1 cellular context compared by ENCODE assay signal in the genomic region with DNA sequence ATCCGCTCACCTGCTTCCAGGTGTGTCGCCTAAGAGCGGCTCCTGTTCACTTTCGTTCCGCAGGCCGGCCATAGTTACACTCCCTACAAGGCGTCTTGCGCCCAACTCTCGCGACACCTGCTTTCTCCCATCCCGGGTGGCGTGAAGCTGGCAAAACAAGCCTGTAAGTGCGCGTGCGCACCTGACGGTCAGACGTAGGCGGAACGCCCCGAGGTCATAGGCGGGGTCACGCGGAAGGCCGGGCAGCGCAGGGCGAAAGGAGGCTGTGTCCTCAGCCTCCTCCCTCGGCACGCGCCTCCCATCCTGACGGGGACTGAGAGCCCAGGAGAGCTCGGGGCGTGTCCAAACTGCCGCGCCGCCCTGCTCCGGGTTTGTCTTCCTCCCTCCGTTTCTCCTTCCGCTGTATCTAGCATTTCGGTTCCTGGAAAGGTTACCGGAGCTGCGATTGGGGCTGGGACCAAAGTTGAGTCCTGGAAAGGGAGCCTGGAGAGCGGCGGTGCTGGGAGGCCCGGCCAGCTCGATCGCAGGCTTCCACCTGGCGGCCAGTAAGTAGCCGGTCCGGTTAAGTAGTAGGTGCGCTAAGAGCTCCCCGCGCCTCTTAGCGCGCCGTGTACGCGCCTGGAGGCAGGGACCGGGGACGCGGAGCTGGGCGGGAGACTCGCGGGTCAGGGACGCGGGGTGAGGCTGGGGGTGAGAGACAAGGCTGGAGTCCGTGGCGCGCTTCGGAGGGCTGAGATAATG.
A peak's percentile ranks its signal among the peaks of the same experiment; 100 is the strongest.
TF ChIP-seq lines count a peak whose summit lies in the region.

A gene (plus strand): TSS at position 345 of the 741 bp plus-strand sequence. CDS start 17,550 bp downstream, outside the sequence.
A gene with protein sequence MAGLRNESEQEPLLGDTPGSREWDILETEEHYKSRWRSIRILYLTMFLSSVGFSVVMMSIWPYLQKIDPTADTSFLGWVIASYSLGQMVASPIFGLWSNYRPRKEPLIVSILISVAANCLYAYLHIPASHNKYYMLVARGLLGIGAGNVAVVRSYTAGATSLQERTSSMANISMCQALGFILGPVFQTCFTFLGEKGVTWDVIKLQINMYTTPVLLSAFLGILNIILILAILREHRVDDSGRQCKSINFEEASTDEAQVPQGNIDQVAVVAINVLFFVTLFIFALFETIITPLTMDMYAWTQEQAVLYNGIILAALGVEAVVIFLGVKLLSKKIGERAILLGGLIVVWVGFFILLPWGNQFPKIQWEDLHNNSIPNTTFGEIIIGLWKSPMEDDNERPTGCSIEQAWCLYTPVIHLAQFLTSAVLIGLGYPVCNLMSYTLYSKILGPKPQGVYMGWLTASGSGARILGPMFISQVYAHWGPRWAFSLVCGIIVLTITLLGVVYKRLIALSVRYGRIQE (minus strand): TSS at position 112 of the 741 bp plus-strand sequence. CDS start 40 bp downstream, at position 72.

TF ChIP-seq in K562, 482 proteins besides CTCF, POLR2A, EP300 and RAD21 (continued from another document and continues in another):
- 0 out of 4 replicates have a peak, but pooled peaks of 1 of the 2 experiments have one; percentile 24 for TF ChIP-seq NONO (IDR thresholded peaks at IDR 0.05; ENCODE audit: low read depth in 2 of 2, low read length in 1 of 2)
- TF ChIP-seq XRCC3 (IDR thresholded peaks at IDR 0.05) = no peak
- TF ChIP-seq NR1H2 (CRISPR knock-in tag; IDR thresholded peaks at IDR 0.05) = peak; percentile 80; the same call in 1 of the 2 replicates
- no peak for TF ChIP-seq ZNF644 (tag; IDR thresholded peaks at IDR 0.05; ENCODE audit: low read depth)
- TF ChIP-seq MEIS2 (IDR thresholded peaks at IDR 0.05; ENCODE audit: partially characterized antibody) = peak; percentile 84
- TF ChIP-seq, protein P1, sequence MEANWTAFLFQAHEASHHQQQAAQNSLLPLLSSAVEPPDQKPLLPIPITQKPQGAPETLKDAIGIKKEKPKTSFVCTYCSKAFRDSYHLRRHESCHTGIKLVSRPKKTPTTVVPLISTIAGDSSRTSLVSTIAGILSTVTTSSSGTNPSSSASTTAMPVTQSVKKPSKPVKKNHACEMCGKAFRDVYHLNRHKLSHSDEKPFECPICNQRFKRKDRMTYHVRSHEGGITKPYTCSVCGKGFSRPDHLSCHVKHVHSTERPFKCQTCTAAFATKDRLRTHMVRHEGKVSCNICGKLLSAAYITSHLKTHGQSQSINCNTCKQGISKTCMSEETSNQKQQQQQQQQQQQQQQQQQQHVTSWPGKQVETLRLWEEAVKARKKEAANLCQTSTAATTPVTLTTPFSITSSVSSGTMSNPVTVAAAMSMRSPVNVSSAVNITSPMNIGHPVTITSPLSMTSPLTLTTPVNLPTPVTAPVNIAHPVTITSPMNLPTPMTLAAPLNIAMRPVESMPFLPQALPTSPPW (CRISPR knock-in tag; IDR thresholded peaks at IDR 0.05) = no peak; the same call in 1 of the 2 replicates
- TF ChIP-seq TRIM24 (IDR thresholded peaks at IDR 0.05) = peak; percentile 13 to 35; a peak in 2 of 4 replicates
- no peak for TF ChIP-seq ILF3 (IDR thresholded peaks at IDR 0.05; ENCODE audit: borderline replicate concordance)
- TF ChIP-seq PTRF (tag; IDR thresholded peaks at IDR 0.05) = no peak
- no peak for TF ChIP-seq DACH1 (IDR thresholded peaks at IDR 0.05; ENCODE audit: partially characterized antibody)
- TF ChIP-seq, protein P2, sequence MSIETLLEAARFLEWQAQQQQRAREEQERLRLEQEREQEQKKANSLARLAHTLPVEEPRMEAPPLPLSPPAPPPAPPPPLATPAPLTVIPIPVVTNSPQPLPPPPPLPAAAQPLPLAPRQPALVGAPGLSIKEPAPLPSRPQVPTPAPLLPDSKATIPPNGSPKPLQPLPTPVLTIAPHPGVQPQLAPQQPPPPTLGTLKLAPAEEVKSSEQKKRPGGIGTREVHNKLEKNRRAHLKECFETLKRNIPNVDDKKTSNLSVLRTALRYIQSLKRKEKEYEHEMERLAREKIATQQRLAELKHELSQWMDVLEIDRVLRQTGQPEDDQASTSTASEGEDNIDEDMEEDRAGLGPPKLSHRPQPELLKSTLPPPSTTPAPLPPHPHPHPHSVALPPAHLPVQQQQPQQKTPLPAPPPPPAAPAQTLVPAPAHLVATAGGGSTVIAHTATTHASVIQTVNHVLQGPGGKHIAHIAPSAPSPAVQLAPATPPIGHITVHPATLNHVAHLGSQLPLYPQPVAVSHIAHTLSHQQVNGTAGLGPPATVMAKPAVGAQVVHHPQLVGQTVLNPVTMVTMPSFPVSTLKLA (conservative IDR thresholded peaks at IDR 0.05) = peak; percentile 88
- TF ChIP-seq FOXJ3 (CRISPR knock-in tag; IDR thresholded peaks at IDR 0.05) = no peak
- TF ChIP-seq NFE2 (IDR thresholded peaks at IDR 0.05; ENCODE audit: low read depth) = no peak
- TF ChIP-seq EP400 (IDR thresholded peaks at IDR 0.05) = peak; percentile 86
- TF ChIP-seq CTBP1 (IDR thresholded peaks at IDR 0.05; ENCODE audit: borderline replicate concordance) = peak; percentile 97
- no peak for TF ChIP-seq ZC3H11A (IDR thresholded peaks at IDR 0.05; ENCODE audit: low read depth, low read length)
- peak; percentile 64; the same call in 1 of the 2 replicates for TF ChIP-seq CC2D1A (IDR thresholded peaks at IDR 0.05)
- no peak for TF ChIP-seq STAG1 (CRISPR knock-in tag; IDR thresholded peaks at IDR 0.05; ENCODE audit: borderline replicate concordance)
- peak; percentile 89 for TF ChIP-seq KDM5B (IDR thresholded peaks at IDR 0.05; ENCODE audit: insufficient replicate concordance, low read depth, low read length)
- no peak for TF ChIP-seq PHB2 (IDR thresholded peaks at IDR 0.05; ENCODE audit: low read depth)
- no peak for TF ChIP-seq NR3C1 (CRISPR knock-in tag; IDR thresholded peaks at IDR 0.05)
- TF ChIP-seq TEAD1 (CRISPR knock-in tag; IDR thresholded peaks at IDR 0.05) = peak in 1 of 2 experiments; percentile 86; a peak in 1 of 4 replicates
- TF ChIP-seq NFIC (IDR thresholded peaks at IDR 0.05) = no peak
- TF ChIP-seq ZSCAN29 (IDR thresholded peaks at IDR 0.05) = no peak
- TF ChIP-seq MTF1 (CRISPR knock-in tag; IDR thresholded peaks at IDR 0.05; ENCODE audit: borderline replicate concordance) = no peak
- TF ChIP-seq, protein P3, sequence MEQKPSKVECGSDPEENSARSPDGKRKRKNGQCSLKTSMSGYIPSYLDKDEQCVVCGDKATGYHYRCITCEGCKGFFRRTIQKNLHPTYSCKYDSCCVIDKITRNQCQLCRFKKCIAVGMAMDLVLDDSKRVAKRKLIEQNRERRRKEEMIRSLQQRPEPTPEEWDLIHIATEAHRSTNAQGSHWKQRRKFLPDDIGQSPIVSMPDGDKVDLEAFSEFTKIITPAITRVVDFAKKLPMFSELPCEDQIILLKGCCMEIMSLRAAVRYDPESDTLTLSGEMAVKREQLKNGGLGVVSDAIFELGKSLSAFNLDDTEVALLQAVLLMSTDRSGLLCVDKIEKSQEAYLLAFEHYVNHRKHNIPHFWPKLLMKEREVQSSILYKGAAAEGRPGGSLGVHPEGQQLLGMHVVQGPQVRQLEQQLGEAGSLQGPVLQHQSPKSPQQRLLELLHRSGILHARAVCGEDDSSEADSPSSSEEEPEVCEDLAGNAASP (IDR thresholded peaks at IDR 0.05) = no peak
- no peak for TF ChIP-seq MEF2A (IDR thresholded peaks at IDR 0.05; ENCODE audit: control insufficient read depth, low read depth, low read length)
- TF ChIP-seq ZNF143 (CRISPR knock-in tag; IDR thresholded peaks at IDR 0.05) = no peak
- TF ChIP-seq ZNF507 (tag; conservative IDR thresholded peaks at IDR 0.05) = no peak
- TF ChIP-seq, protein P4, sequence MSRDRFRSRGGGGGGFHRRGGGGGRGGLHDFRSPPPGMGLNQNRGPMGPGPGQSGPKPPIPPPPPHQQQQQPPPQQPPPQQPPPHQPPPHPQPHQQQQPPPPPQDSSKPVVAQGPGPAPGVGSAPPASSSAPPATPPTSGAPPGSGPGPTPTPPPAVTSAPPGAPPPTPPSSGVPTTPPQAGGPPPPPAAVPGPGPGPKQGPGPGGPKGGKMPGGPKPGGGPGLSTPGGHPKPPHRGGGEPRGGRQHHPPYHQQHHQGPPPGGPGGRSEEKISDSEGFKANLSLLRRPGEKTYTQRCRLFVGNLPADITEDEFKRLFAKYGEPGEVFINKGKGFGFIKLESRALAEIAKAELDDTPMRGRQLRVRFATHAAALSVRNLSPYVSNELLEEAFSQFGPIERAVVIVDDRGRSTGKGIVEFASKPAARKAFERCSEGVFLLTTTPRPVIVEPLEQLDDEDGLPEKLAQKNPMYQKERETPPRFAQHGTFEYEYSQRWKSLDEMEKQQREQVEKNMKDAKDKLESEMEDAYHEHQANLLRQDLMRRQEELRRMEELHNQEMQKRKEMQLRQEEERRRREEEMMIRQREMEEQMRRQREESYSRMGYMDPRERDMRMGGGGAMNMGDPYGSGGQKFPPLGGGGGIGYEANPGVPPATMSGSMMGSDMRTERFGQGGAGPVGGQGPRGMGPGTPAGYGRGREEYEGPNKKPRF (IDR thresholded peaks at IDR 0.05; ENCODE audit: low read depth, low read length) = no peak
- peak; percentile 87 for TF ChIP-seq C11orf30 (IDR thresholded peaks at IDR 0.05; ENCODE audit: low read depth)
- no peak for TF ChIP-seq ZNF124 (CRISPR knock-in tag; IDR thresholded peaks at IDR 0.05)
- TF ChIP-seq, protein P5, sequence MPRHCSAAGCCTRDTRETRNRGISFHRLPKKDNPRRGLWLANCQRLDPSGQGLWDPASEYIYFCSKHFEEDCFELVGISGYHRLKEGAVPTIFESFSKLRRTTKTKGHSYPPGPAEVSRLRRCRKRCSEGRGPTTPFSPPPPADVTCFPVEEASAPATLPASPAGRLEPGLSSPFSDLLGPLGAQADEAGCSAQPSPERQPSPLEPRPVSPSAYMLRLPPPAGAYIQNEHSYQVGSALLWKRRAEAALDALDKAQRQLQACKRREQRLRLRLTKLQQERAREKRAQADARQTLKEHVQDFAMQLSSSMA (CRISPR knock-in tag; IDR thresholded peaks at IDR 0.05) = no peak
- no peak for TF ChIP-seq EWSR1 (IDR thresholded peaks at IDR 0.05; ENCODE audit: borderline replicate concordance, low read depth, partially characterized antibody)
- TF ChIP-seq PHF20 (IDR thresholded peaks at IDR 0.05; ENCODE audit: partially characterized antibody) = peak; percentile 73
- TF ChIP-seq, protein P6, sequence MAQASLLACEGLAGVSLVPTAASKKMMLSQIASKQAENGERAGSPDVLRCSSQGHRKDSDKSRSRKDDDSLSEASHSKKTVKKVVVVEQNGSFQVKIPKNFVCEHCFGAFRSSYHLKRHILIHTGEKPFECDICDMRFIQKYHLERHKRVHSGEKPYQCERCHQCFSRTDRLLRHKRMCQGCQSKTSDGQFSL (CRISPR knock-in tag; IDR thresholded peaks at IDR 0.05) = 0 out of 2 replicates have a peak, but pooled peaks have one; percentile 35
- TF ChIP-seq, protein P6 (tag; IDR thresholded peaks at IDR 0.05) = no peak
- TF ChIP-seq CEBPB (tag; IDR thresholded peaks at IDR 0.05) = no peak
- no peak for TF ChIP-seq RNF2 (IDR thresholded peaks at IDR 0.05)
- peak in 1 of 2 experiments; percentile 87; a peak in 2 of 4 replicates for TF ChIP-seq SRF (CRISPR knock-in tag; IDR thresholded peaks at IDR 0.05)
- TF ChIP-seq NR2C1 (IDR thresholded peaks at IDR 0.05) = peak; percentile 95
- peak; percentile 95 for TF ChIP-seq NR2C1 (tag; IDR thresholded peaks at IDR 0.05)
- no peak for TF ChIP-seq YBX1 (IDR thresholded peaks at IDR 0.05)
- TF ChIP-seq SLC30A9 (CRISPR knock-in tag; IDR thresholded peaks at IDR 0.05) = no peak
- TF ChIP-seq TEAD4 (IDR thresholded peaks at IDR 0.05; ENCODE audit: low read length) = 0 out of 2 replicates have a peak, but pooled peaks have one; percentile 17
- TF ChIP-seq TEAD4 (CRISPR knock-in tag; IDR thresholded peaks at IDR 0.05; ENCODE audit: borderline replicate concordance) = no peak
- TF ChIP-seq ZNF436 (CRISPR knock-in tag; IDR thresholded peaks at IDR 0.05) = no peak
- TF ChIP-seq CHD2 (IDR thresholded peaks at IDR 0.05; ENCODE audit: low read depth, low read length) = peak; percentile 99
- no peak for TF ChIP-seq BRD4 (IDR thresholded peaks at IDR 0.05)
- TF ChIP-seq E2F3 (CRISPR knock-in tag; IDR thresholded peaks at IDR 0.05) = 0 out of 2 replicates have a peak, but pooled peaks have one; percentile 50
- TF ChIP-seq, protein P7, sequence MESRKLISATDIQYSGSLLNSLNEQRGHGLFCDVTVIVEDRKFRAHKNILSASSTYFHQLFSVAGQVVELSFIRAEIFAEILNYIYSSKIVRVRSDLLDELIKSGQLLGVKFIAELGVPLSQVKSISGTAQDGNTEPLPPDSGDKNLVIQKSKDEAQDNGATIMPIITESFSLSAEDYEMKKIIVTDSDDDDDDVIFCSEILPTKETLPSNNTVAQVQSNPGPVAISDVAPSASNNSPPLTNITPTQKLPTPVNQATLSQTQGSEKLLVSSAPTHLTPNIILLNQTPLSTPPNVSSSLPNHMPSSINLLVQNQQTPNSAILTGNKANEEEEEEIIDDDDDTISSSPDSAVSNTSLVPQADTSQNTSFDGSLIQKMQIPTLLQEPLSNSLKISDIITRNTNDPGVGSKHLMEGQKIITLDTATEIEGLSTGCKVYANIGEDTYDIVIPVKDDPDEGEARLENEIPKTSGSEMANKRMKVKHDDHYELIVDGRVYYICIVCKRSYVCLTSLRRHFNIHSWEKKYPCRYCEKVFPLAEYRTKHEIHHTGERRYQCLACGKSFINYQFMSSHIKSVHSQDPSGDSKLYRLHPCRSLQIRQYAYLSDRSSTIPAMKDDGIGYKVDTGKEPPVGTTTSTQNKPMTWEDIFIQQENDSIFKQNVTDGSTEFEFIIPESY (CRISPR knock-in tag; IDR thresholded peaks at IDR 0.05) = peak; percentile 56
- TF ChIP-seq, protein P8, sequence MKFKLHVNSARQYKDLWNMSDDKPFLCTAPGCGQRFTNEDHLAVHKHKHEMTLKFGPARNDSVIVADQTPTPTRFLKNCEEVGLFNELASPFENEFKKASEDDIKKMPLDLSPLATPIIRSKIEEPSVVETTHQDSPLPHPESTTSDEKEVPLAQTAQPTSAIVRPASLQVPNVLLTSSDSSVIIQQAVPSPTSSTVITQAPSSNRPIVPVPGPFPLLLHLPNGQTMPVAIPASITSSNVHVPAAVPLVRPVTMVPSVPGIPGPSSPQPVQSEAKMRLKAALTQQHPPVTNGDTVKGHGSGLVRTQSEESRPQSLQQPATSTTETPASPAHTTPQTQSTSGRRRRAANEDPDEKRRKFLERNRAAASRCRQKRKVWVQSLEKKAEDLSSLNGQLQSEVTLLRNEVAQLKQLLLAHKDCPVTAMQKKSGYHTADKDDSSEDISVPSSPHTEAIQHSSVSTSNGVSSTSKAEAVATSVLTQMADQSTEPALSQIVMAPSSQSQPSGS (CRISPR knock-in tag; IDR thresholded peaks at IDR 0.05) = no peak
- TF ChIP-seq PHF21A (IDR thresholded peaks at IDR 0.05; ENCODE audit: borderline replicate concordance, low read depth) = no peak; the same call in 1 of the 2 replicates
- no peak for TF ChIP-seq ZBTB7A (IDR thresholded peaks at IDR 0.05; ENCODE audit: borderline replicate concordance, control insufficient read depth, low read depth, low read length)
- 0 out of 2 replicates have a peak, but pooled peaks have one; percentile 29 for TF ChIP-seq OTX1 (CRISPR knock-in tag; IDR thresholded peaks at IDR 0.05)
- TF ChIP-seq MYC (IDR thresholded peaks at IDR 0.05; ENCODE audit: low read depth, low read length) = peak; percentile 96
- peak; percentile 56 for TF ChIP-seq MYC (CRISPR knock-in tag; IDR thresholded peaks at IDR 0.05; ENCODE audit: borderline replicate concordance, low read depth)
- peak; percentile 20; the same call in 1 of the 2 replicates for TF ChIP-seq CBX5 (IDR thresholded peaks at IDR 0.05; ENCODE audit: borderline replicate concordance, low read depth)
- no peak for TF ChIP-seq MYNN (IDR thresholded peaks at IDR 0.05)
- TF ChIP-seq MYNN (CRISPR knock-in tag; IDR thresholded peaks at IDR 0.05) = no peak
